ENCODE assay signal across 1 cellular context in genomic region chr11:95789506-95790122, GRCh38.
A peak's percentile ranks its signal among the peaks of the same experiment; 100 is the strongest.
TF ChIP-seq lines count a peak whose summit lies in the region.

Gene FAM76B (minus strand): TSS chr11:95789782. CDS start chr11:95789478, 304 bp downstream.

TF ChIP-seq in GM12878, 131 proteins besides CTCF, POLR2A, EP300 and RAD21 (continued from another document and continues in another):
- TF ChIP-seq SPI1 (IDR thresholded peaks at IDR 0.05; ENCODE audit: borderline replicate concordance, insufficient read depth, low read depth, low read length) = no peak; the same call in none of the 2 replicates
- peak; percentile 63 for TF ChIP-seq MEF2B (IDR thresholded peaks at IDR 0.05; ENCODE audit: partially characterized antibody, poor library complexity, severe bottlenecking)
- TF ChIP-seq, protein P1, sequence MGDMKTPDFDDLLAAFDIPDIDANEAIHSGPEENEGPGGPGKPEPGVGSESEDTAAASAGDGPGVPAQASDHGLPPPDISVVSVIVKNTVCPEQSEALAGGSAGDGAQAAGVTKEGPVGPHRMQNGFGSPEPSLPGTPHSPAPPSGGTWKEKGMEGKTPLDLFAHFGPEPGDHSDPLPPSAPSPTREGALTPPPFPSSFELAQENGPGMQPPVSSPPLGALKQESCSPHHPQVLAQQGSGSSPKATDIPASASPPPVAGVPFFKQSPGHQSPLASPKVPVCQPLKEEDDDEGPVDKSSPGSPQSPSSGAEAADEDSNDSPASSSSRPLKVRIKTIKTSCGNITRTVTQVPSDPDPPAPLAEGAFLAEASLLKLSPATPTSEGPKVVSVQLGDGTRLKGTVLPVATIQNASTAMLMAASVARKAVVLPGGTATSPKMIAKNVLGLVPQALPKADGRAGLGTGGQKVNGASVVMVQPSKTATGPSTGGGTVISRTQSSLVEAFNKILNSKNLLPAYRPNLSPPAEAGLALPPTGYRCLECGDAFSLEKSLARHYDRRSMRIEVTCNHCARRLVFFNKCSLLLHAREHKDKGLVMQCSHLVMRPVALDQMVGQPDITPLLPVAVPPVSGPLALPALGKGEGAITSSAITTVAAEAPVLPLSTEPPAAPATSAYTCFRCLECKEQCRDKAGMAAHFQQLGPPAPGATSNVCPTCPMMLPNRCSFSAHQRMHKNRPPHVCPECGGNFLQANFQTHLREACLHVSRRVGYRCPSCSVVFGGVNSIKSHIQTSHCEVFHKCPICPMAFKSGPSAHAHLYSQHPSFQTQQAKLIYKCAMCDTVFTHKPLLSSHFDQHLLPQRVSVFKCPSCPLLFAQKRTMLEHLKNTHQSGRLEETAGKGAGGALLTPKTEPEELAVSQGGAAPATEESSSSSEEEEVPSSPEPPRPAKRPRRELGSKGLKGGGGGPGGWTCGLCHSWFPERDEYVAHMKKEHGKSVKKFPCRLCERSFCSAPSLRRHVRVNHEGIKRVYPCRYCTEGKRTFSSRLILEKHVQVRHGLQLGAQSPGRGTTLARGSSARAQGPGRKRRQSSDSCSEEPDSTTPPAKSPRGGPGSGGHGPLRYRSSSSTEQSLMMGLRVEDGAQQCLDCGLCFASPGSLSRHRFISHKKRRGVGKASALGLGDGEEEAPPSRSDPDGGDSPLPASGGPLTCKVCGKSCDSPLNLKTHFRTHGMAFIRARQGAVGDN (IDR thresholded peaks at IDR 0.05) = peak; percentile 66
- TF ChIP-seq KDM1A (IDR thresholded peaks at IDR 0.05; ENCODE audit: borderline replicate concordance) = no peak
- TF ChIP-seq NR2C1 (IDR thresholded peaks at IDR 0.05) = 0 out of 2 replicates have a peak, but pooled peaks have one; percentile 29
- TF ChIP-seq KLF5 (IDR thresholded peaks at IDR 0.05; ENCODE audit: partially characterized antibody) = peak; percentile 74
- TF ChIP-seq, protein P2, sequence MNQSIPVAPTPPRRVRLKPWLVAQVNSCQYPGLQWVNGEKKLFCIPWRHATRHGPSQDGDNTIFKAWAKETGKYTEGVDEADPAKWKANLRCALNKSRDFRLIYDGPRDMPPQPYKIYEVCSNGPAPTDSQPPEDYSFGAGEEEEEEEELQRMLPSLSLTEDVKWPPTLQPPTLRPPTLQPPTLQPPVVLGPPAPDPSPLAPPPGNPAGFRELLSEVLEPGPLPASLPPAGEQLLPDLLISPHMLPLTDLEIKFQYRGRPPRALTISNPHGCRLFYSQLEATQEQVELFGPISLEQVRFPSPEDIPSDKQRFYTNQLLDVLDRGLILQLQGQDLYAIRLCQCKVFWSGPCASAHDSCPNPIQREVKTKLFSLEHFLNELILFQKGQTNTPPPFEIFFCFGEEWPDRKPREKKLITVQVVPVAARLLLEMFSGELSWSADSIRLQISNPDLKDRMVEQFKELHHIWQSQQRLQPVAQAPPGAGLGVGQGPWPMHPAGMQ (IDR thresholded peaks at IDR 0.05; ENCODE audit: borderline replicate concordance) = no peak
- no peak for TF ChIP-seq TARDBP (IDR thresholded peaks at IDR 0.05; ENCODE audit: borderline replicate concordance)
- TF ChIP-seq HDGF (IDR thresholded peaks at IDR 0.05) = peak; percentile 86; the same call in 1 of the 2 replicates
- peak; percentile 92 for TF ChIP-seq BACH1 (IDR thresholded peaks at IDR 0.05; ENCODE audit: borderline replicate concordance)
- no peak for TF ChIP-seq SUPT20H (IDR thresholded peaks at IDR 0.05; ENCODE audit: borderline replicate concordance, control insufficient read depth, low read depth, low read length)
- peak; percentile 64; the same call in 1 of the 2 replicates for TF ChIP-seq CBX5 (IDR thresholded peaks at IDR 0.05; ENCODE audit: low read depth)
- peak; percentile 52; the same call in 1 of the 2 replicates for TF ChIP-seq MEF2A (IDR thresholded peaks at IDR 0.05; ENCODE audit: insufficient read depth, low read depth, low read length)
- TF ChIP-seq, protein P3, sequence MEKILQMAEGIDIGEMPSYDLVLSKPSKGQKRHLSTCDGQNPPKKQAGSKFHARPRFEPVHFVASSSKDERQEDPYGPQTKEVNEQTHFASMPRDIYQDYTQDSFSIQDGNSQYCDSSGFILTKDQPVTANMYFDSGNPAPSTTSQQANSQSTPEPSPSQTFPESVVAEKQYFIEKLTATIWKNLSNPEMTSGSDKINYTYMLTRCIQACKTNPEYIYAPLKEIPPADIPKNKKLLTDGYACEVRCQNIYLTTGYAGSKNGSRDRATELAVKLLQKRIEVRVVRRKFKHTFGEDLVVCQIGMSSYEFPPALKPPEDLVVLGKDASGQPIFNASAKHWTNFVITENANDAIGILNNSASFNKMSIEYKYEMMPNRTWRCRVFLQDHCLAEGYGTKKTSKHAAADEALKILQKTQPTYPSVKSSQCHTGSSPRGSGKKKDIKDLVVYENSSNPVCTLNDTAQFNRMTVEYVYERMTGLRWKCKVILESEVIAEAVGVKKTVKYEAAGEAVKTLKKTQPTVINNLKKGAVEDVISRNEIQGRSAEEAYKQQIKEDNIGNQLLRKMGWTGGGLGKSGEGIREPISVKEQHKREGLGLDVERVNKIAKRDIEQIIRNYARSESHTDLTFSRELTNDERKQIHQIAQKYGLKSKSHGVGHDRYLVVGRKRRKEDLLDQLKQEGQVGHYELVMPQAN (conservative IDR thresholded peaks at IDR 0.05) = peak; percentile 68; the same call in 1 of the 2 replicates
- peak; percentile 67 for TF ChIP-seq HCFC1 (IDR thresholded peaks at IDR 0.05; ENCODE audit: low read length)
- no peak for TF ChIP-seq ESRRA (IDR thresholded peaks at IDR 0.05; ENCODE audit: low read length)
- no peak for TF ChIP-seq ZNF274 (IDR thresholded peaks at IDR 0.05; ENCODE audit: insufficient read depth, insufficient read length)
- TF ChIP-seq, protein P4, sequence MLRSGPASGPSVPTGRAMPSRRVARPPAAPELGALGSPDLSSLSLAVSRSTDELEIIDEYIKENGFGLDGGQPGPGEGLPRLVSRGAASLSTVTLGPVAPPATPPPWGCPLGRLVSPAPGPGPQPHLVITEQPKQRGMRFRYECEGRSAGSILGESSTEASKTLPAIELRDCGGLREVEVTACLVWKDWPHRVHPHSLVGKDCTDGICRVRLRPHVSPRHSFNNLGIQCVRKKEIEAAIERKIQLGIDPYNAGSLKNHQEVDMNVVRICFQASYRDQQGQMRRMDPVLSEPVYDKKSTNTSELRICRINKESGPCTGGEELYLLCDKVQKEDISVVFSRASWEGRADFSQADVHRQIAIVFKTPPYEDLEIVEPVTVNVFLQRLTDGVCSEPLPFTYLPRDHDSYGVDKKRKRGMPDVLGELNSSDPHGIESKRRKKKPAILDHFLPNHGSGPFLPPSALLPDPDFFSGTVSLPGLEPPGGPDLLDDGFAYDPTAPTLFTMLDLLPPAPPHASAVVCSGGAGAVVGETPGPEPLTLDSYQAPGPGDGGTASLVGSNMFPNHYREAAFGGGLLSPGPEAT (IDR thresholded peaks at IDR 0.05; ENCODE audit: low read depth) = no peak
- TF ChIP-seq GABPA (IDR thresholded peaks at IDR 0.05; ENCODE audit: low read depth) = peak; percentile 83
- peak; percentile 95 for TF ChIP-seq CHD2 (IDR thresholded peaks at IDR 0.05; ENCODE audit: borderline replicate concordance, low read depth, low read length)
- TF ChIP-seq KAT2A (conservative IDR thresholded peaks at IDR 0.05; ENCODE audit: control insufficient read depth, low read depth, low read length) = no peak
- TF ChIP-seq HDAC2 (IDR thresholded peaks at IDR 0.05) = no peak
- TF ChIP-seq POU2F2 (IDR thresholded peaks at IDR 0.05; ENCODE audit: borderline replicate concordance, low read depth, low read length) = peak; percentile 74; the same call in 2 of the 3 replicates
- TF ChIP-seq FOXM1 (IDR thresholded peaks at IDR 0.05; ENCODE audit: low read depth, low read length) = peak; percentile 87
- TF ChIP-seq MLLT1 (IDR thresholded peaks at IDR 0.05) = no peak; the same call in 1 of the 2 replicates
- TF ChIP-seq SMARCA5 (IDR thresholded peaks at IDR 0.05) = peak; percentile 9; the same call in 1 of the 2 replicates
- TF ChIP-seq ZNF24 (IDR thresholded peaks at IDR 0.05) = peak; percentile 72
- no peak for TF ChIP-seq REST (IDR thresholded peaks at IDR 0.05; ENCODE audit: low read depth, low read length)
- peak; percentile 87 for TF ChIP-seq GATAD2B (conservative IDR thresholded peaks at IDR 0.05; ENCODE audit: low read depth)
- TF ChIP-seq BCLAF1 (IDR thresholded peaks at IDR 0.05) = no peak
- 0 out of 2 replicates have a peak, but pooled peaks have one; percentile 32 for TF ChIP-seq ZNF217 (IDR thresholded peaks at IDR 0.05)
- no peak for TF ChIP-seq CHD4 (IDR thresholded peaks at IDR 0.05)
- no peak for TF ChIP-seq RAD51 (IDR thresholded peaks at IDR 0.05)
- TF ChIP-seq SUZ12 (IDR thresholded peaks at IDR 0.05; ENCODE audit: unreplicated experiment) = no peak
- TF ChIP-seq, protein P5, sequence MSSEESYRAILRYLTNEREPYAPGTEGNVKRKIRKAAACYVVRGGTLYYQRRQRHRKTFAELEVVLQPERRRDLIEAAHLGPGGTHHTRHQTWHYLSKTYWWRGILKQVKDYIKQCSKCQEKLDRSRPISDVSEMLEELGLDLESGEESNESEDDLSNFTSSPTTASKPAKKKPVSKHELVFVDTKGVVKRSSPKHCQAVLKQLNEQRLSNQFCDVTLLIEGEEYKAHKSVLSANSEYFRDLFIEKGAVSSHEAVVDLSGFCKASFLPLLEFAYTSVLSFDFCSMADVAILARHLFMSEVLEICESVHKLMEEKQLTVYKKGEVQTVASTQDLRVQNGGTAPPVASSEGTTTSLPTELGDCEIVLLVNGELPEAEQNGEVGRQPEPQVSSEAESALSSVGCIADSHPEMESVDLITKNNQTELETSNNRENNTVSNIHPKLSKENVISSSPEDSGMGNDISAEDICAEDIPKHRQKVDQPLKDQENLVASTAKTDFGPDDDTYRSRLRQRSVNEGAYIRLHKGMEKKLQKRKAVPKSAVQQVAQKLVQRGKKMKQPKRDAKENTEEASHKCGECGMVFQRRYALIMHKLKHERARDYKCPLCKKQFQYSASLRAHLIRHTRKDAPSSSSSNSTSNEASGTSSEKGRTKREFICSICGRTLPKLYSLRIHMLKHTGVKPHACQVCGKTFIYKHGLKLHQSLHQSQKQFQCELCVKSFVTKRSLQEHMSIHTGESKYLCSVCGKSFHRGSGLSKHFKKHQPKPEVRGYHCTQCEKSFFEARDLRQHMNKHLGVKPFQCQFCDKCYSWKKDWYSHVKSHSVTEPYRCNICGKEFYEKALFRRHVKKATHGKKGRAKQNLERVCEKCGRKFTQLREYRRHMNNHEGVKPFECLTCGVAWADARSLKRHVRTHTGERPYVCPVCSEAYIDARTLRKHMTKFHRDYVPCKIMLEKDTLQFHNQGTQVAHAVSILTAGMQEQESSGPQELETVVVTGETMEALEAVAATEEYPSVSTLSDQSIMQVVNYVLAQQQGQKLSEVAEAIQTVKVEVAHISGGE (CRISPR knock-in tag; IDR thresholded peaks at IDR 0.05) = no peak
- TF ChIP-seq MYC (IDR thresholded peaks at IDR 0.05; ENCODE audit: insufficient read depth, insufficient read length, insufficient replicate concordance, low read length, severe bottlenecking) = no peak
- TF ChIP-seq SMAD5 (IDR thresholded peaks at IDR 0.05; ENCODE audit: low read depth) = peak; percentile 66; the same call in 1 of the 2 replicates
- 0 out of 2 replicates have a peak, but pooled peaks have one; percentile 61 for TF ChIP-seq TCF3 (IDR thresholded peaks at IDR 0.05; ENCODE audit: borderline replicate concordance, insufficient read depth, low read depth, low read length)
- no peak for TF ChIP-seq WRNIP1 (IDR thresholded peaks at IDR 0.05; ENCODE audit: borderline replicate concordance, low read depth, low read length)
- TF ChIP-seq MYB (IDR thresholded peaks at IDR 0.05; ENCODE audit: borderline replicate concordance, low read depth, low read length) = peak; percentile 69; the same call in 1 of the 2 replicates
